7 cellular contexts compared by ENCODE assay signal in the genomic region with DNA sequence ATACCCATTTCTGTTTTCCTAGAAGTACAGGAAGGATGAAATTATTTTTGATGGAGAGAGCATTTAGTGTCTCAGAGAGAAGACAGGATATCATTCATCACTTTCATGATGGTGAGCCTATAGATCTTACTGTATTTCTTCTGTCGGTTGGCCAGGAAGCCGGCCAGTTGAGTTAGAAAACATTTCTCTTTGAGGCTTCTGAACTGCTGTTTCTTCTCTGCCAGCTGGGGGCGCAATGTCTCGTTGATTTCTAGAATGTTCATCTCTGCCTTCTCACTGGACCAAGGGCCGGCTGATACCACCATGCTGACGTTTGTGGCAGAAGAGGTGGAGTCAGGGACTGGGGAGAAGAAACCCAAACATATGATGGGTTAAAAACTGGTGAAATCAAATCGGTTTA. TPM values are rescaled to one million over a fixed set of nuclear protein-coding genes. Genes with fewer than 3 reads are reported as not detected.
DNase-seq lines count a peak whose midpoint lies in the region; ATAC-seq and TF ChIP-seq lines count a peak whose summit lies in the region.
"Not testable (repeated sequence)": the region's sequence is repeated elsewhere in the genome, so short reads cannot be mapped to it uniquely, and the experiment has no call there.

Gene NBPF10 (minus strand): TSS at position 340 of the 400 bp plus-strand sequence. CDS start 35 bp downstream, at position 305.

- H3K36me3 ChIP-seq in right lobe of liver, thoracic aorta: not testable (repeated sequence)

- H3K4me3 Mint-ChIP-seq in activated CD4-positive, alpha-beta T cell treated with anti-CD3 and anti-CD28 coated beads for 36 hours; activated CD8-positive, alpha-beta T cell treated with anti-CD3 and anti-CD28 coated beads, Interleukin-2, amount 10 ng/mL, durations not matched to agents 7 days and 5 days; osteocyte (ENCODE audit: unreplicated experiment): not testable (repeated sequence)

- not testable (repeated sequence) for H3K9me3 Mint-ChIP-seq in activated CD4-positive, alpha-beta T cell treated with anti-CD3 and anti-CD28 coated beads for 36 hours (ENCODE audit: low read depth); activated CD8-positive, alpha-beta T cell treated with anti-CD3 and anti-CD28 coated beads, Interleukin-2, amount 10 ng/mL, durations not matched to agents 7 days and 5 days (ENCODE audit: insufficient read depth); osteocyte (ENCODE audit: unreplicated experiment)

- not testable (repeated sequence) for H3K27ac Mint-ChIP-seq in activated CD4-positive, alpha-beta T cell treated with anti-CD3 and anti-CD28 coated beads for 36 hours; activated CD8-positive, alpha-beta T cell treated with anti-CD3 and anti-CD28 coated beads, Interleukin-2, amount 10 ng/mL, durations not matched to agents 7 days and 5 days; osteocyte (ENCODE audit: unreplicated experiment)

- H3K27me3 Mint-ChIP-seq in activated CD4-positive, alpha-beta T cell treated with anti-CD3 and anti-CD28 coated beads for 36 hours; activated CD8-positive, alpha-beta T cell treated with anti-CD3 and anti-CD28 coated beads, Interleukin-2, amount 10 ng/mL, durations not matched to agents 7 days and 5 days (ENCODE audit: low read depth); osteocyte (ENCODE audit: unreplicated experiment): not testable (repeated sequence)

- H3K27ac ChIP-seq in right lobe of liver, thoracic aorta: not testable (repeated sequence)

- ATAC-seq in activated CD4-positive, alpha-beta T cell treated with anti-CD3 and anti-CD28 coated beads for 36 hours; activated CD8-positive, alpha-beta T cell treated with anti-CD3 and anti-CD28 coated beads, Interleukin-2, amount 10 ng/mL, durations not matched to agents 7 days and 5 days; right lobe of liver; thoracic aorta (ENCODE audit: insufficient number of reproducible peaks, low FRiP score, low read depth): not testable (repeated sequence)

- H3K4me3 ChIP-seq in choroid plexus epithelial cell (ENCODE audit: low read depth, low read length); right lobe of liver; thoracic aorta: not testable (repeated sequence)

- WGBS in right lobe of liver (ENCODE audit: insufficient coverage, low coverage, low lambda C conversion rate, missing lambda C conversion rate) = no CpG with 5 or more reads among the region's 7 CpGs

- intact Hi-C loops in activated CD4-positive, alpha-beta T cell treated with anti-CD3 and anti-CD28 coated beads for 36 hours (cut with DNase I, micrococcal nuclease); right lobe of liver (cut with DNase I): not testable (repeated sequence)

- TF ChIP-seq CTCF in GM10248 (IDR thresholded peaks at IDR 0.05; ENCODE audit: control extremely low read depth, extremely low read depth, low read depth, missing control alignments) (peak; percentile 15), choroid plexus epithelial cell (conservative IDR thresholded peaks at IDR 0.05; ENCODE audit: low read depth, low read length) (peak; percentile 3), right lobe of liver (IDR thresholded peaks at IDR 0.05) (peak in 3 of 4 donors; percentile 12 to 25 (median 16)), osteocyte (IDR thresholded peaks at IDR 0.05) (peak; percentile 38), thoracic aorta (IDR thresholded peaks at IDR 0.05) (peak; percentile 18)

- not testable (repeated sequence) for H3K9me3 ChIP-seq in right lobe of liver, thoracic aorta

- not testable (repeated sequence) for H3K27me3 ChIP-seq in right lobe of liver; thoracic aorta (replicated peaks; ENCODE audit: insufficient read depth)

- not testable (repeated sequence) for H3K36me3 Mint-ChIP-seq in activated CD4-positive, alpha-beta T cell treated with anti-CD3 and anti-CD28 coated beads for 36 hours (ENCODE audit: low read depth); activated CD8-positive, alpha-beta T cell treated with anti-CD3 and anti-CD28 coated beads, Interleukin-2, amount 10 ng/mL, durations not matched to agents 7 days and 5 days (ENCODE audit: low read depth); osteocyte (ENCODE audit: unreplicated experiment)

- H3K4me1 Mint-ChIP-seq in activated CD4-positive, alpha-beta T cell treated with anti-CD3 and anti-CD28 coated beads for 36 hours; activated CD8-positive, alpha-beta T cell treated with anti-CD3 and anti-CD28 coated beads, Interleukin-2, amount 10 ng/mL, durations not matched to agents 7 days and 5 days (ENCODE audit: low read depth); osteocyte (ENCODE audit: unreplicated experiment): not testable (repeated sequence)

- not testable (repeated sequence) for DNase-seq in GM10248 (ENCODE audit: extremely low spot score); choroid plexus epithelial cell (ENCODE audit: low read depth); right lobe of liver; osteocyte (ENCODE audit: extremely low spot score, unreplicated experiment); thoracic aorta (ENCODE audit: low spot score)
- DNase-seq in activated CD4-positive, alpha-beta T cell treated with anti-CD3 and anti-CD28 coated beads for 36 hours = peak; percentile 5
- peak; percentile 23 for DNase-seq in activated CD8-positive, alpha-beta T cell treated with anti-CD3 and anti-CD28 coated beads, Interleukin-2, amount 10 ng/mL, durations not matched to agents 7 days and 5 days

- H3K4me1 ChIP-seq in right lobe of liver; thoracic aorta (ENCODE audit: control insufficient read depth in 1 of 2, low read depth in 2 of 2): not testable (repeated sequence)

- CTCF ChIA-PET in GM10248 (lab: Yijun Ruan, JAX); activated CD4-positive, alpha-beta T cell treated with anti-CD3 and anti-CD28 coated beads for 36 hours (lab: Charles Lee); activated CD8-positive, alpha-beta T cell treated with anti-CD3 and anti-CD28 coated beads, Interleukin-2, amount 10 ng/mL, durations not matched to agents 7 days and 5 days (lab: Charles Lee): not testable (repeated sequence)

- TF ChIP-seq POLR2A in right lobe of liver (IDR thresholded peaks at IDR 0.05) = not testable (repeated sequence)

- POLR2A ChIA-PET in GM10248 (lab: Yijun Ruan, JAX); activated CD4-positive, alpha-beta T cell treated with anti-CD3 and anti-CD28 coated beads for 36 hours (lab: Charles Lee); activated CD8-positive, alpha-beta T cell treated with anti-CD3 and anti-CD28 coated beads, Interleukin-2, amount 10 ng/mL, durations not matched to agents 7 days and 5 days (lab: Charles Lee): not testable (repeated sequence)

RNA-seq across cellular contexts. Expression of gene NBPF10, which starts in this region (rescaled TPM):
- 1 to 10 TPM; 1.4 to 1.7 TPM for total RNA-seq in activated CD4-positive, alpha-beta T cell treated with anti-CD3 and anti-CD28 coated beads for 36 hours
- 1 to 10 TPM; 2.5 to 2.6 TPM for total RNA-seq in activated CD8-positive, alpha-beta T cell treated with anti-CD3 and anti-CD28 coated beads, Interleukin-2, amount 10 ng/mL, durations not matched to agents 7 days and 5 days
- 1 to 10 TPM in 4 of 6 experiments, under 1 TPM in 2; 0.56 to 2.1 (median 1.4) TPM for total RNA-seq in right lobe of liver
- total RNA-seq in osteocyte = 5.1 and 5.3 TPM in 2 replicates
- total RNA-seq in thoracic aorta = 1 to 10 TPM; 4.2 to 5.0 TPM
